8 cellular contexts compared by ENCODE assay signal in the genomic region with DNA sequence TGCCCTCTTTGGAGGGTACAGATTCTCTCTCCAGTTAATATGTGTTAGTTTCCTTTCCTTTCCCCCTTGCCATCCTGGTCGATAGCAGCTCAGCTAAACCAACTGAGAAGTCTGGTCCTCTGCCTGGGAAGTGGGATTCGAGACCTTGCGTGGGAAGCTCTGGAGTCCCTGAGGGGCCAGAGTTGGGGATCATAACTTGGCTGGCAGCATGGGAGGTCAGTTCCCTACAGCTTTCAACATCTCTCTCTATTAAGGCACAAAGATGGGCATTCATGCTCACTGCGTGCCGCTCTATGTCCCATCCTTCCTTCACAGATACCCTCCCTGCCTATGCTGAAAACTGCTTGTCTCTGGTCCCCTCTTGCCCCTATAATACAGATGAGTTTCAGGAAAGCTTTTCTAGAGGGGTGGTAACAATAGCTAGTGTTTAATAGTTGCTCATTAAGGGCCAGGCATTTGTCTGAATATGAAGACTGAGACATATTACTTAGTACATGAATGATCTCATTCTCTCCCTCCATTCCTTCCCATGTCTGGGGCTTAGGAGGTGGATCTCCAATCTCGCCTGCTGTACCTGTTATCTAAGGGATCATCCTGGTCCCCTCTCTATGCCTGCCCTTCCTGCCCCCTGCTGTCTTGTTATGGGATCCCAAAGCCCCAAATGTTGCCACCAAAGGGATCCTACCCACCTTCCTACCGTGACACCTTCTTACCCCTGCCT. TPM values are rescaled to one million over a fixed set of nuclear protein-coding genes. Genes with fewer than 3 reads are reported as not detected.
DNase-seq lines count a peak whose midpoint lies in the region; ATAC-seq and TF ChIP-seq lines count a peak whose summit lies in the region.
"Had no signal": no experiment of that assay in that cellular context is flagged by ENCODE, and none has a peak within 500 bp of the region (broad histone marks: within the 10 kb centered on the region; RNA-seq: fewer than 3 reads in every experiment).

No MANE protein-coding gene starts in this region.

- peak overlapping the region; percentile 34 to 70 for H3K27ac Mint-ChIP-seq in natural killer cell
- H3K27ac Mint-ChIP-seq in natural killer cell treated with Interleukin-12 subunit alpha and Interleukin-12 subunit beta and Interleukin-15 and Interleukin-18, amount 100 ng/mL, for 72 hours = peak overlapping the region in 1 of 2 donors; percentile 73

- DNase-seq in natural killer cell (no peak), vagina (ENCODE audit: extremely low spot score in 2 of 2) (no peak), A172 (ENCODE audit: low spot score) (no peak), NCI-H345 (lab: John Stamatoyannopoulos, UW) (no peak)
- DNase-seq in natural killer cell treated with Interleukin-12 subunit alpha and Interleukin-12 subunit beta and Interleukin-15 and Interleukin-18, amount 100 ng/mL, for 72 hours (ENCODE audit: low spot score) = no peak
- DNase-seq: NCI-H2107 had no signal

- H3K27ac ChIP-seq in mucosa of rectum (ENCODE audit: low read depth in 2 of 2, low read length in 2 of 2) (peak overlapping the region; percentile 96 to 98), vagina (peak overlapping the region; percentile 99)

- H3K36me3 ChIP-seq in mucosa of rectum (ENCODE audit: control insufficient read depth in 2 of 2, insufficient read depth in 2 of 2, low read length in 2 of 2) (peaks cover 6 to 17% of the 10 kb centered on the region in 2 donors), vagina (peaks cover 0 to 9% of the 10 kb centered on the region in 2 donors)

- H3K4me1 Mint-ChIP-seq in natural killer cell = peaks cover 41 to 72% of the 10 kb centered on the region in 2 donors
- H3K4me1 Mint-ChIP-seq in natural killer cell treated with Interleukin-12 subunit alpha and Interleukin-12 subunit beta and Interleukin-15 and Interleukin-18, amount 100 ng/mL, for 72 hours (ENCODE audit: low read depth in 2 of 2) = peaks cover 33 to 55% of the 10 kb centered on the region in 2 donors

- H3K27me3 Mint-ChIP-seq in natural killer cell (ENCODE audit: low read depth in 2 of 2) = no peaks in the 10 kb centered on the region
- no peaks in the 10 kb centered on the region for H3K27me3 Mint-ChIP-seq in natural killer cell treated with Interleukin-12 subunit alpha and Interleukin-12 subunit beta and Interleukin-15 and Interleukin-18, amount 100 ng/mL, for 72 hours

- no peaks in the 10 kb centered on the region for H3K9me3 ChIP-seq in mucosa of rectum (ENCODE audit: control insufficient read depth in 2 of 2, low read length in 2 of 2)
- no peaks in the 10 kb centered on the region for H3K9me3 ChIP-seq in vagina

- H3K9ac ChIP-seq in mucosa of rectum (ENCODE audit: low read depth in 1 of 2, low read length in 2 of 2) = peak overlapping the region in 1 of 2 donors; percentile 71

- TF ChIP-seq CTCF in natural killer cell (IDR thresholded peaks at IDR 0.05) (no peak), vagina (IDR thresholded peaks at IDR 0.05) (no peak)

- intact Hi-C loops in natural killer cell (cut with micrococcal nuclease) (no loop called here), vagina (cut with DNase I) (no loop called here)

- TF ChIP-seq POLR2A in vagina (IDR thresholded peaks at IDR 0.05) = no peak

- H3K4me1 ChIP-seq in mucosa of rectum (ENCODE audit: control insufficient read depth in 2 of 2, insufficient read depth in 2 of 2, low read length in 2 of 2) (peaks cover 75 to 82% of the 10 kb centered on the region in 2 donors), vagina (peaks cover 82% of the 10 kb centered on the region)

- H3K4me3 Mint-ChIP-seq in natural killer cell = no peak overlapping the region
- no peak overlapping the region for H3K4me3 Mint-ChIP-seq in natural killer cell treated with Interleukin-12 subunit alpha and Interleukin-12 subunit beta and Interleukin-15 and Interleukin-18, amount 100 ng/mL, for 72 hours

- H3K9me3 Mint-ChIP-seq in natural killer cell = no peaks in the 10 kb centered on the region
- H3K9me3 Mint-ChIP-seq in natural killer cell treated with Interleukin-12 subunit alpha and Interleukin-12 subunit beta and Interleukin-15 and Interleukin-18, amount 100 ng/mL, for 72 hours = no peaks in the 10 kb centered on the region

- ATAC-seq in natural killer cell = no peak
- no peak for ATAC-seq in natural killer cell treated with Interleukin-12 subunit alpha and Interleukin-12 subunit beta and Interleukin-15 and Interleukin-18, amount 100 ng/mL, for 72 hours

- H3K36me3 Mint-ChIP-seq in natural killer cell = no peaks in the 10 kb centered on the region
- no peaks in the 10 kb centered on the region for H3K36me3 Mint-ChIP-seq in natural killer cell treated with Interleukin-12 subunit alpha and Interleukin-12 subunit beta and Interleukin-15 and Interleukin-18, amount 100 ng/mL, for 72 hours

- H3K4me3 ChIP-seq in mucosa of rectum (ENCODE audit: low read length in 2 of 2) (peak overlapping the region; percentile 7 to 23), vagina (no peak overlapping the region)

- H3K27me3 ChIP-seq in mucosa of rectum (ENCODE audit: control insufficient read depth in 2 of 2, insufficient read depth in 2 of 2, low read length in 2 of 2) (no peaks in the 10 kb centered on the region), vagina (no peaks in the 10 kb centered on the region)

RNA-seq across cellular contexts. Expression of gene THRA, which starts 10.8 kb away (rescaled TPM):
- total RNA-seq in natural killer cell (10 to 100 TPM; 40.8 to 55.7 (median 42.3) TPM), vagina (40.3 TPM)
- total RNA-seq in natural killer cell treated with Interleukin-12 subunit alpha and Interleukin-12 subunit beta and Interleukin-15 and Interleukin-18, amount 100 ng/mL, for 72 hours = 10 to 100 TPM in 1 of 2 donors, 1 to 10 TPM in 1; 4.9 to 10.9 TPM
- 14.5 and 17.8 TPM in 2 replicates for total RNA-seq in A172 (2014; rRNA removed; shearing (Covaris generic))

RNA-seq across cellular contexts. Expression of gene MED24, which starts 19.4 kb away (rescaled TPM):
- total RNA-seq in natural killer cell (100 to 1,000 TPM; 115 to 141 (median 126) TPM), vagina (106 TPM)
- total RNA-seq in natural killer cell treated with Interleukin-12 subunit alpha and Interleukin-12 subunit beta and Interleukin-15 and Interleukin-18, amount 100 ng/mL, for 72 hours = 100 to 1,000 TPM in 1 of 2 donors, 10 to 100 TPM in 1; 91.5 to 147 TPM
- 46.5 and 67.3 TPM in 2 replicates for total RNA-seq in A172 (2014; rRNA removed; shearing (Covaris generic))

RNA-seq across cellular contexts. Expression of gene NR1D1, which starts 26.8 kb away (rescaled TPM):
- total RNA-seq in natural killer cell (10 to 100 TPM in 1 of 3 donors, 1 to 10 TPM in 2; 8.8 to 10.1 (median 9.9) TPM), vagina (15.0 TPM)
- total RNA-seq in natural killer cell treated with Interleukin-12 subunit alpha and Interleukin-12 subunit beta and Interleukin-15 and Interleukin-18, amount 100 ng/mL, for 72 hours = 1 to 10 TPM; 1.4 to 5.4 TPM
- 1.1 and 2.2 TPM in 2 replicates for total RNA-seq in A172 (2014; rRNA removed; shearing (Covaris generic))

RNA-seq across cellular contexts. Expression of gene MSL1, which starts 48.2 kb away (rescaled TPM):
- total RNA-seq in natural killer cell = 100 to 1,000 TPM in 2 of 3 donors, 10 to 100 TPM in 1; 99.0 to 124 (median 110) TPM
- total RNA-seq in natural killer cell treated with Interleukin-12 subunit alpha and Interleukin-12 subunit beta and Interleukin-15 and Interleukin-18, amount 100 ng/mL, for 72 hours = 100 to 1,000 TPM in 1 of 2 donors, 10 to 100 TPM in 1; 79.8 to 102 TPM
- 62.4 TPM for total RNA-seq in vagina
- 61.3 and 64.3 TPM in 2 replicates for total RNA-seq in A172 (2014; rRNA removed; shearing (Covaris generic))

RNA-seq across cellular contexts. Expression of gene CSF3, which starts 58.4 kb away (rescaled TPM):
- total RNA-seq in natural killer cell = not detected
- under 1 TPM in 1 of 2 donors, not detected in 1; 0.78 TPM for total RNA-seq in natural killer cell treated with Interleukin-12 subunit alpha and Interleukin-12 subunit beta and Interleukin-15 and Interleukin-18, amount 100 ng/mL, for 72 hours
- 25.3 TPM for total RNA-seq in vagina
- total RNA-seq in A172 (2014; rRNA removed; shearing (Covaris generic)) = not detected in 2 replicates
- total RNA-seq: kidney epithelial cell had no signal

Comparison
In these comparisons a context has a peak if more than half of its experiments do, and no peak if none do; other contexts are left out.
1. H3K4me3 ChIP-seq: peak in mucosa of rectum (2 of 2); none in vagina (0 of 2).